ENCODE assay signal across 10 cellular contexts in genomic region chr2:23480991-23481797, GRCh38.
DNase-seq lines count a peak whose midpoint lies in the region; ATAC-seq, FAIRE-seq and TF ChIP-seq lines count a peak whose summit lies in the region.
"Had no signal": no experiment of that assay in that cellular context is flagged by ENCODE, and none has a peak within 500 bp of the region (broad histone marks: within the 10 kb centered on the region; RNA-seq: fewer than 3 reads in every experiment).

No MANE protein-coding gene starts in this region.

- intact Hi-C loops in PC-3 (cut with micrococcal nuclease) (no loop called here), prostate gland (cut with DNase I) (no loop called here)
- intact Hi-C loops in CD4-positive, alpha-beta T cell (cut with DNase I, micrococcal nuclease): no loop called here

- H3F3A ChIP-seq in PC-3 (ENCODE audit: low read length, unreplicated experiment): no peaks in the 10 kb centered on the region

- H3K27ac ChIP-seq in PC-3 (ENCODE audit: low read length) (no peak overlapping the region), prostate gland (peak overlapping the region; percentile 56 to 62)
- no peak overlapping the region for H3K27ac ChIP-seq in CD4-positive, alpha-beta T cell (ENCODE audit: low read depth, low read length)
- H3K27ac ChIP-seq: SK-N-MC had no signal

- TF ChIP-seq CTCF in PC-3 (conservative IDR thresholded peaks at IDR 0.05; ENCODE audit: low read depth, low read length) (no peak), fibroblast of pulmonary artery (IDR thresholded peaks at IDR 0.05; ENCODE audit: low read length, missing control alignments) (no peak), prostate gland (IDR thresholded peaks at IDR 0.05) (peak in 1 of 4 experiments; percentile 16), D721Med (IDR thresholded peaks at IDR 0.05; ENCODE audit: insufficient read depth, missing control alignments) (no peak)
- no peak for TF ChIP-seq CTCF in CD4-positive, alpha-beta T cell (IDR thresholded peaks at IDR 0.05)

- BruUV-seq in PC-3 (replicated peaks; lab: Mats Ljungman, UMichigan): no TSS peak

- H3K27me3 ChIP-seq in PC-3 (ENCODE audit: low read length) (no peaks in the 10 kb centered on the region), prostate gland (replicated peaks; ENCODE audit: insufficient read depth) (no peaks in the 10 kb centered on the region)
- no peaks in the 10 kb centered on the region for H3K27me3 ChIP-seq in CD4-positive, alpha-beta T cell (ENCODE audit: control insufficient read depth, insufficient read depth, low read length)

- ATAC-seq in PC-3: peak; percentile 43; the same call in 1 of the 2 replicates
- no peak for ATAC-seq in GM19397 (IDR thresholded peaks at IDR 0.05; ENCODE audit: unreplicated experiment)
- ATAC-seq in CD4-positive, alpha-beta T cell (ENCODE audit: poor library complexity): no peak

- 49% methylated on average over 16 of the region's 16 CpGs for WGBS in prostate gland

- no peak for TF ChIP-seq POLR2A in prostate gland (IDR thresholded peaks at IDR 0.05)
- no peak for TF ChIP-seq POLR2A in GM12891 (IDR thresholded peaks at IDR 0.05; ENCODE audit: low read depth, low read length)

- POLR2A ChIA-PET in PC-3 (lab: Charles Lee; ENCODE audit: unreplicated experiment): no interaction called here
- POLR2A ChIA-PET in CD4-positive, alpha-beta T cell (lab: Charles Lee): no interaction called here

- H3K4me1 ChIP-seq in PC-3 (ENCODE audit: insufficient read depth, low read length): peaks cover 9% of the 10 kb centered on the region; the same call in 1 of the 2 replicates
- no peaks in the 10 kb centered on the region for H3K4me1 ChIP-seq in prostate gland (replicated peaks)

- H4K20me1 ChIP-seq in PC-3 (ENCODE audit: low read length): no peaks in the 10 kb centered on the region

- no peaks in the 10 kb centered on the region for H3K9me2 ChIP-seq in PC-3 (replicated peaks; ENCODE audit: low read length)

- peak; percentile 88 for DNase-seq in ELF-1 (ENCODE audit: low read depth, low spot score)
- peak; percentile 63 for DNase-seq in PC-3
- DNase-seq in fibroblast of pulmonary artery (ENCODE audit: low read depth): peak; percentile 78
- DNase-seq in prostate gland (ENCODE audit: low spot score): no peak
- no peak for DNase-seq in GM12891 (ENCODE audit: insufficient read length, low spot score)
- DNase-seq in D721Med (ENCODE audit: insufficient read length, low spot score): no peak
- DNase-seq in CD4-positive, alpha-beta T cell: no peak

- H3K36me3 ChIP-seq in PC-3 (ENCODE audit: low read depth, low read length): no peaks in the 10 kb centered on the region
- H3K36me3 ChIP-seq in prostate gland: no peaks in the 10 kb centered on the region

- no peaks in the 10 kb centered on the region for H3K79me2 ChIP-seq in PC-3 (ENCODE audit: low read length)

- no peak overlapping the region for H3K9ac ChIP-seq in PC-3 (ENCODE audit: low read length)

- no peak overlapping the region for H3K4me2 ChIP-seq in PC-3 (ENCODE audit: low read length)

- FAIRE-seq in GM12891 (lab: Jason Lieb, UNC) (no peak), D721Med (lab: Jason Lieb, UNC) (no peak)

- H3K27me3 Mint-ChIP-seq in CD4-positive, alpha-beta T cell: peaks cover 24% of the 10 kb centered on the region
- H3K27me3 Mint-ChIP-seq: activated naive CD4-positive, alpha-beta T cell treated with anti-CD3 and anti-CD28 coated beads, Interleukin-2, amount 50 U/mL, for 24 hours had no signal

- H3K4me3 ChIP-seq in PC-3 (ENCODE audit: low read length): no peak overlapping the region
- no peak overlapping the region for H3K4me3 ChIP-seq in fibroblast of pulmonary artery (replicated peaks; ENCODE audit: low read depth, low read length)
- H3K4me3 ChIP-seq in prostate gland: no peak overlapping the region
- H3K4me3 ChIP-seq: SK-N-MC had no signal

- no peaks in the 10 kb centered on the region for H3K4me1 Mint-ChIP-seq in CD4-positive, alpha-beta T cell (ENCODE audit: low read depth)
- H3K4me1 Mint-ChIP-seq: activated naive CD4-positive, alpha-beta T cell treated with anti-CD3 and anti-CD28 coated beads, Interleukin-2, amount 50 U/mL, for 24 hours had no signal

- H3K9me3 ChIP-seq in PC-3 (ENCODE audit: low read length): no peaks in the 10 kb centered on the region
- no peaks in the 10 kb centered on the region for H3K9me3 ChIP-seq in prostate gland
- no peaks in the 10 kb centered on the region for H3K9me3 ChIP-seq in CD4-positive, alpha-beta T cell (ENCODE audit: control insufficient read depth, low read length)

- no peak overlapping the region for H2AFZ ChIP-seq in PC-3 (ENCODE audit: low read length)

- no peak overlapping the region for H3K4me3 Mint-ChIP-seq in CD4-positive, alpha-beta T cell
- H3K4me3 Mint-ChIP-seq: activated naive CD4-positive, alpha-beta T cell treated with anti-CD3 and anti-CD28 coated beads, Interleukin-2, amount 50 U/mL, for 24 hours had no signal

- H3K9me3 Mint-ChIP-seq in CD4-positive, alpha-beta T cell: no peaks in the 10 kb centered on the region
- H3K9me3 Mint-ChIP-seq: activated naive CD4-positive, alpha-beta T cell treated with anti-CD3 and anti-CD28 coated beads, Interleukin-2, amount 50 U/mL, for 24 hours had no signal

- CTCF ChIA-PET in PC-3 (lab: Charles Lee): no interaction called here
- CTCF ChIA-PET in CD4-positive, alpha-beta T cell (lab: Charles Lee): no interaction called here

- no peaks in the 10 kb centered on the region for H3K36me3 Mint-ChIP-seq in CD4-positive, alpha-beta T cell (ENCODE audit: low read depth)
- H3K36me3 Mint-ChIP-seq: activated naive CD4-positive, alpha-beta T cell treated with anti-CD3 and anti-CD28 coated beads, Interleukin-2, amount 50 U/mL, for 24 hours had no signal

- no peak overlapping the region for H3K27ac Mint-ChIP-seq in CD4-positive, alpha-beta T cell
- H3K27ac Mint-ChIP-seq: activated naive CD4-positive, alpha-beta T cell treated with anti-CD3 and anti-CD28 coated beads, Interleukin-2, amount 50 U/mL, for 24 hours had no signal

TF ChIP-seq in GM12891, 5 proteins besides CTCF, POLR2A, EP300 and RAD21:
- no peak for TF ChIP-seq SPI1 (IDR thresholded peaks at IDR 0.05; ENCODE audit: low read depth, low read length)
- TF ChIP-seq POU2F2 (IDR thresholded peaks at IDR 0.05; ENCODE audit: low read depth, low read length): no peak

Comparison
In these comparisons a context has a peak if more than half of its experiments do, and no peak if none do; other contexts are left out.
1. DNase-seq: peak in ELF-1 (single experiment), PC-3 (single experiment) and fibroblast of pulmonary artery (single experiment); none in prostate gland (single experiment), GM12891 (single experiment), D721Med (single experiment) and CD4-positive, alpha-beta T cell (0 of 10).
2. H3K27ac ChIP-seq: peak in prostate gland (2 of 2); none in PC-3 (single experiment) and CD4-positive, alpha-beta T cell (single experiment).